Comparison of ENCODE assay signal across 8 cellular contexts in genomic region chr7:23277359-23277989, GRCh38. TPM values are rescaled to one million over a fixed set of nuclear protein-coding genes. Genes with fewer than 3 reads are reported as not detected.
DNase-seq lines count a peak whose midpoint lies in the region; ATAC-seq and TF ChIP-seq lines count a peak whose summit lies in the region.

No MANE protein-coding gene starts in this region.

- H3K27ac ChIP-seq in SJCRH30 (no peak overlapping the region), endodermal cell (ENCODE audit: low read depth, low read length) (no peak overlapping the region)

- no peak overlapping the region for H3K4me3 Mint-ChIP-seq in endodermal cell

- no peaks in the 10 kb centered on the region for H3K9me3 Mint-ChIP-seq in endodermal cell

- H3K9me3 ChIP-seq in SJCRH30 (replicated peaks) (no peaks in the 10 kb centered on the region), endodermal cell (ENCODE audit: control insufficient read depth, low read length) (no peaks in the 10 kb centered on the region), mucosa of descending colon (no peaks in the 10 kb centered on the region)

- ATAC-seq in mucosa of descending colon (peak; percentile 60), GM18867 (IDR thresholded peaks at IDR 0.05; ENCODE audit: unreplicated experiment) (no peak), HG03520 (IDR thresholded peaks at IDR 0.05; ENCODE audit: unreplicated experiment) (no peak)

- no peak overlapping the region for H3K27ac Mint-ChIP-seq in endodermal cell

- H3K27me3 ChIP-seq in SJCRH30 (no peaks in the 10 kb centered on the region), endodermal cell (ENCODE audit: control insufficient read depth, insufficient read depth, low read length, poor library complexity, severe bottlenecking) (no peaks in the 10 kb centered on the region)

- peaks cover 3% of the 10 kb centered on the region for H3K4me1 Mint-ChIP-seq in endodermal cell

- no peaks in the 10 kb centered on the region for H3K36me3 Mint-ChIP-seq in endodermal cell (ENCODE audit: low read depth)

- no peaks in the 10 kb centered on the region for H3K36me3 ChIP-seq in SJCRH30
- H3K36me3 ChIP-seq in endodermal cell (ENCODE audit: control insufficient read depth, insufficient read depth, low read length) = no peaks in the 10 kb centered on the region
- H3K36me3 ChIP-seq in mucosa of descending colon (ENCODE audit: low read depth) = no peaks in the 10 kb centered on the region

- no peak overlapping the region for H3K9ac ChIP-seq in endodermal cell (ENCODE audit: extremely low read depth, low read length, poor library complexity, severe bottlenecking)

- DNase-seq in CD1c-positive myeloid dendritic cell (ENCODE audit: extremely low spot score) (peak; percentile 72), GM13977 (ENCODE audit: low spot score) (peak; percentile 67), NCI-H1092 (lab: John Stamatoyannopoulos, UW) (peak; percentile 47), SJCRH30 (peak; percentile 62 to 90), endodermal cell (peak; percentile 72), mucosa of descending colon (peak in 1 of 3 donors; percentile 50)

- 42 to 63% methylated on average over 2 to 6 of the region's 6 CpGs for WGBS in endodermal cell (ENCODE audit: insufficient coverage in 1 of 2, insufficient read length in 1 of 2), 2 experiments

- TF ChIP-seq CTCF in GM13977 (IDR thresholded peaks at IDR 0.05; ENCODE audit: extremely low read depth, insufficient read depth, missing control alignments) (peak; percentile 84), endodermal cell (conservative IDR thresholded peaks at IDR 0.05) (peak; percentile 84), mucosa of descending colon (IDR thresholded peaks at IDR 0.05) (peak; percentile 39)

- peaks cover 22% of the 10 kb centered on the region for H3K4me1 ChIP-seq in SJCRH30
- H3K4me1 ChIP-seq in endodermal cell (ENCODE audit: control insufficient read depth, insufficient read depth, low read length) = no peaks in the 10 kb centered on the region
- peaks cover 6% of the 10 kb centered on the region for H3K4me1 ChIP-seq in mucosa of descending colon (ENCODE audit: low read depth)

- no peak overlapping the region for H3K4me3 ChIP-seq in SJCRH30
- no peak overlapping the region for H3K4me3 ChIP-seq in endodermal cell (ENCODE audit: low read length)
- no peak overlapping the region for H3K4me3 ChIP-seq in mucosa of descending colon

- H3K27me3 Mint-ChIP-seq in endodermal cell (ENCODE audit: insufficient read depth) = no peaks in the 10 kb centered on the region

- in situ Hi-C loops in GM13977 (cut with MboI; ENCODE audit: low pct_unique_long_range_greater_than_20kb, low sequenced_read_pairs, unreplicated experiment) = no loop called here

- intact Hi-C loops in mucosa of descending colon (cut with DNase I, micrococcal nuclease) = no loop called here

RNA-seq across cellular contexts. Expression of gene MALSU1, which starts 21.7 kb away (rescaled TPM):
- 86.7 and 89.2 TPM in 2 replicates for total RNA-seq in SJCRH30 (2014; rRNA removed; shearing (Covaris generic))
- total RNA-seq in endodermal cell (10 to 100 TPM; 73.5 to 87.4 TPM), mucosa of descending colon (10 to 100 TPM; 28.1 to 38.8 (median 37.2) TPM)
- 69.1 TPM for polyA plus RNA-seq in endodermal cell (2013, experiment 1 of 2)
- 64.2 TPM for polyA plus RNA-seq in endodermal cell (2013, experiment 2 of 2)

RNA-seq across cellular contexts. Expression of gene GPNMB, which starts 30.9 kb away (rescaled TPM):
- total RNA-seq in SJCRH30 (2014; rRNA removed; shearing (Covaris generic)) = 0.85 and 1.3 TPM in 2 replicates
- 1 to 10 TPM in 1 of 2 donors, under 1 TPM in 1; 0.99 to 1.1 TPM for total RNA-seq in endodermal cell
- 0.07 TPM for polyA plus RNA-seq in endodermal cell (2013, experiment 1 of 2)
- 0.29 TPM for polyA plus RNA-seq in endodermal cell (2013, experiment 2 of 2)
- 10 to 100 TPM; 21.3 to 77.8 (median 38.8) TPM for total RNA-seq in mucosa of descending colon
